ENCODE assay signal across 27 cellular contexts in genomic region chr1:26050255-26050640, GRCh38. TPM values are rescaled to one million over a fixed set of nuclear protein-coding genes. Genes with fewer than 3 reads are reported as not detected.
"Had no signal": no experiment of that assay in that cellular context is flagged by ENCODE, and none has a peak within 500 bp of the region (broad histone marks: within the 10 kb centered on the region; RNA-seq: fewer than 3 reads in every experiment).

No MANE protein-coding gene starts in this region.

- H3K9me3 Mint-ChIP-seq: activated CD8-positive, alpha-beta T cell treated with anti-CD3 and anti-CD28 coated beads for 36 hours; activated naive CD4-positive, alpha-beta T cell treated with anti-CD3 and anti-CD28 coated beads, Interleukin-2, amount 10 ng/mL, durations not matched to agents 7 days and 5 days; activated naive CD8-positive, alpha-beta T cell treated with anti-CD3 and anti-CD28 coated beads for 36 hours; activated T-cell treated with anti-CD3 and anti-CD28 coated beads, Interleukin-2, amount 50 U/mL, for 72 hours; activated T-helper 2 cell treated with anti-CD3 and anti-CD28 coated beads, Interferon-gamma antibody, Interleukin-2, Interleukin-4, amounts not matched to agents 10 μg/mL and 5 μg/mL and 100 μg/mL, durations not matched to agents 14 hours and 24 hours and 36 hours; T-helper 1 cell treated with Interleukin-12 subunit alpha and Interleukin-12 subunit beta and Interleukin-4 antibody, amounts not matched to agents 30 μg/mL and 1 μg/mL, for 36 hours had no signal

- H3K27ac ChIP-seq: RWPE1 had no signal

- H3K36me3 Mint-ChIP-seq: activated naive CD4-positive, alpha-beta T cell treated with anti-CD3 and anti-CD28 coated beads, Interleukin-2, amount 10 ng/mL, durations not matched to agents 7 days and 5 days; activated naive CD8-positive, alpha-beta T cell treated with anti-CD3 and anti-CD28 coated beads for 36 hours had no signal

- H3K36me3 ChIP-seq: MG63 had no signal

- H3K27ac Mint-ChIP-seq: activated CD8-positive, alpha-beta T cell treated with anti-CD3 and anti-CD28 coated beads for 36 hours; activated naive CD4-positive, alpha-beta T cell treated with anti-CD3 and anti-CD28 coated beads, Interleukin-2, amount 10 ng/mL, durations not matched to agents 7 days and 5 days; activated naive CD8-positive, alpha-beta T cell treated with anti-CD3 and anti-CD28 coated beads for 36 hours; activated T-cell treated with anti-CD3 and anti-CD28 coated beads, Interleukin-2, amount 50 U/mL, for 72 hours; activated T-helper 2 cell treated with anti-CD3 and anti-CD28 coated beads, Interferon-gamma antibody, Interleukin-2, Interleukin-4, amounts not matched to agents 10 μg/mL and 5 μg/mL and 100 μg/mL, durations not matched to agents 14 hours and 24 hours and 36 hours; T-helper 1 cell treated with Interleukin-12 subunit alpha and Interleukin-12 subunit beta and Interleukin-4 antibody, amounts not matched to agents 30 μg/mL and 1 μg/mL, for 36 hours had no signal

- ATAC-seq: activated CD4-positive, CD25-positive, alpha-beta regulatory T cell treated with anti-CD3 and anti-CD28 coated beads, Interleukin-2, amount 50 U/mL, for 24 hours; activated CD8-positive, alpha-beta T cell treated with anti-CD3 and anti-CD28 coated beads for 36 hours; activated T-cell treated with anti-CD3 and anti-CD28 coated beads, Interleukin-2, amount 50 U/mL, for 72 hours; Panc1 had no signal

- H3K4me3 ChIP-seq: MG63 had no signal

- DNase-seq: activated CD4-positive, alpha-beta T cell treated with anti-CD3 and anti-CD28 coated beads for 4 hours; activated CD8-positive, alpha-beta memory T cell treated with anti-CD3 and anti-CD28 coated beads, Interleukin-2, amount 50 U/mL, for 4 hours; activated CD8-positive, alpha-beta T cell treated with anti-CD3 and anti-CD28 coated beads for 36 hours; activated gamma-delta T cell treated with Interleukin-2 at 50 U/mL for 16 hours; activated naive CD4-positive, alpha-beta T cell treated with anti-CD3 and anti-CD28 coated beads, Interleukin-2, amount 10 ng/mL, durations not matched to agents 7 days and 5 days; activated naive CD8-positive, alpha-beta T cell treated with anti-CD3 and anti-CD28 coated beads for 36 hours; activated T-cell treated with anti-CD3 and anti-CD28 coated beads, Interleukin-2, amount 50 U/mL, for 72 hours; KG1; MG63; NCI-H1092 treated with DMSO at 0.1 percent for 48 hours; NCI-H1417 treated with DMSO at 0.1 percent for 48 hours; NCI-H1694; NCI-H2029; NCI-H2107; NCI-H2171 treated with DMSO at 0.1 percent for 48 hours; NCI-H226; NCI-H526; NCI-H82; SHP77 treated with DMSO at 0.1 percent for 48 hours had no signal

- H3K9me3 ChIP-seq: MG63 had no signal

- H3K4me3 Mint-ChIP-seq: activated CD8-positive, alpha-beta T cell treated with anti-CD3 and anti-CD28 coated beads for 36 hours; activated naive CD4-positive, alpha-beta T cell treated with anti-CD3 and anti-CD28 coated beads, Interleukin-2, amount 10 ng/mL, durations not matched to agents 7 days and 5 days; activated naive CD8-positive, alpha-beta T cell treated with anti-CD3 and anti-CD28 coated beads for 36 hours; activated T-cell treated with anti-CD3 and anti-CD28 coated beads, Interleukin-2, amount 50 U/mL, for 72 hours; T-helper 1 cell treated with Interleukin-12 subunit alpha and Interleukin-12 subunit beta and Interleukin-4 antibody, amounts not matched to agents 30 μg/mL and 1 μg/mL, for 36 hours had no signal

RNA-seq across cellular contexts. Expression of gene SLC30A2, which starts 4.3 kb away (rescaled TPM):
- total RNA-seq: activated CD8-positive, alpha-beta T cell treated with anti-CD3 and anti-CD28 coated beads for 36 hours; activated naive CD8-positive, alpha-beta T cell treated with anti-CD3 and anti-CD28 coated beads for 36 hours; activated T-cell treated with anti-CD3 and anti-CD28 coated beads, Interleukin-2, amount 50 U/mL, for 72 hours; activated T-helper 2 cell treated with anti-CD3 and anti-CD28 coated beads, Interferon-gamma antibody, Interleukin-2, Interleukin-4, amounts not matched to agents 10 μg/mL and 5 μg/mL and 100 μg/mL, durations not matched to agents 14 hours and 24 hours and 36 hours; IMR-90; NCI-H460; SK-MEL-5 had no signal
- polyA plus RNA-seq: IMR-90 had no signal

RNA-seq across cellular contexts. Expression of gene TRIM63, which starts 17.2 kb away (rescaled TPM):
- total RNA-seq: activated naive CD8-positive, alpha-beta T cell treated with anti-CD3 and anti-CD28 coated beads for 36 hours; activated T-helper 2 cell treated with anti-CD3 and anti-CD28 coated beads, Interferon-gamma antibody, Interleukin-2, Interleukin-4, amounts not matched to agents 10 μg/mL and 5 μg/mL and 100 μg/mL, durations not matched to agents 14 hours and 24 hours and 36 hours; IMR-90; NCI-H460 had no signal
- polyA plus RNA-seq: IMR-90 had no signal

RNA-seq across cellular contexts. Expression of gene EXTL1, which starts 28.7 kb away (rescaled TPM):
- total RNA-seq: activated CD8-positive, alpha-beta T cell treated with anti-CD3 and anti-CD28 coated beads for 36 hours; activated naive CD8-positive, alpha-beta T cell treated with anti-CD3 and anti-CD28 coated beads for 36 hours; activated T-cell treated with anti-CD3 and anti-CD28 coated beads, Interleukin-2, amount 50 U/mL, for 72 hours; activated T-helper 2 cell treated with anti-CD3 and anti-CD28 coated beads, Interferon-gamma antibody, Interleukin-2, Interleukin-4, amounts not matched to agents 10 μg/mL and 5 μg/mL and 100 μg/mL, durations not matched to agents 14 hours and 24 hours and 36 hours had no signal
